23 cellular contexts compared by ENCODE assay signal in the genomic region with DNA sequence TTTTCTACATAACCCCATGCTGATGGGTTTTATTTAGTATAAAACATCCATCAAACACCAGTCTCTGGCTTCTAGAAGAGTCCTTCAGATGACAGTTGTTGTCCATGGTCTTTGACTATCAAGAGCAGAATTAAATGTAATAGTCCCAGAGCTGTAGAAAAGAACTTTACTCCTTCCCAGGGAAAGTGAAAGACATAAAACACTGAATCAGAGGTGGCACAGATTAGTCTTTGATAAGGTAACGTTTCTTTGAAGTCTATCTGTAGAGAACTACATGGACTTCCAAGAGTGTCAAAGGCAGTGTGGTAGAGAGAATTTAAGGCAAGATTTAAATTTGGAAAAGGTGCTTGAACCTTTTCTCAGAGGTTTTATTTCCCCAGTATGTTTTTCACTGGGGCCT. TPM values are rescaled to one million over a fixed set of nuclear protein-coding genes. Genes with fewer than 3 reads are reported as not detected.
"Had no signal": no experiment of that assay in that cellular context is flagged by ENCODE, and none has a peak within 500 bp of the region (broad histone marks: within the 10 kb centered on the region; RNA-seq: fewer than 3 reads in every experiment).

No MANE protein-coding gene starts in this region.

- H3K27me3 ChIP-seq: dorsolateral prefrontal cortex, heart right ventricle, testis had no signal

- FAIRE-seq: colon had no signal

- DNase-seq: activated CD4-positive, alpha-beta memory T cell treated with anti-CD3 and anti-CD28 coated beads for 36 hours; activated CD4-positive, alpha-beta T cell treated with anti-CD3 and anti-CD28 coated beads for 4 hours; activated effector memory CD4-positive, alpha-beta T cell treated with anti-CD3 and anti-CD28 coated beads, Interleukin-2, amount 50 U/mL, for 16 hours; activated T-cell treated with anti-CD3 and anti-CD28 coated beads, Interleukin-2, amount 50 U/mL, for 4 hours; amygdala; central memory CD4-positive, alpha-beta T cell; dorsolateral prefrontal cortex; foreskin melanocyte; heart right ventricle; immature natural killer cell; kidney glomerular epithelial cell; mesendoderm; occipital lobe; stimulated activated CD4-positive, alpha-beta T cell treated with anti-CD3 and anti-CD28 coated beads, Interleukin-15, amount 100 ng/mL, for 24 hours; stimulated activated CD4-positive, alpha-beta T cell treated with anti-CD3 and anti-CD28 coated beads, Interleukin-2, amount 100 ng/mL, for 48 hours; testis had no signal

- ATAC-seq: activated naive CD4-positive, alpha-beta T cell treated with anti-CD3 and anti-CD28 coated beads, Interleukin-2, amount 50 U/mL, for 72 hours; activated T-cell treated with anti-CD3 and anti-CD28 coated beads, Interleukin-2, amount 50 U/mL, for 4 hours had no signal

- H3K27me3 Mint-ChIP-seq: activated CD4-positive, alpha-beta memory T cell treated with anti-CD3 and anti-CD28 coated beads for 36 hours; brain; progenitor cell of endocrine pancreas had no signal

- H3K27ac Mint-ChIP-seq: activated CD4-positive, alpha-beta memory T cell treated with anti-CD3 and anti-CD28 coated beads for 36 hours had no signal

- H3K4me3 Mint-ChIP-seq: activated CD4-positive, alpha-beta memory T cell treated with anti-CD3 and anti-CD28 coated beads for 36 hours; activated T-cell treated with anti-CD3 and anti-CD28 coated beads, Interleukin-2, amount 50 U/mL, for 4 hours; brain; immature natural killer cell; nephron had no signal

- H3K4me3 ChIP-seq: dorsolateral prefrontal cortex, heart right ventricle, skin epidermis, testis had no signal

- H3K4me1 Mint-ChIP-seq: immature natural killer cell had no signal

- H3K9me3 ChIP-seq: heart right ventricle, testis had no signal

- H3K9me3 Mint-ChIP-seq: activated CD4-positive, alpha-beta memory T cell treated with anti-CD3 and anti-CD28 coated beads for 36 hours; activated naive CD4-positive, alpha-beta T cell treated with anti-CD3 and anti-CD28 coated beads, Interleukin-2, amount 50 U/mL, for 72 hours; activated T-cell treated with anti-CD3 and anti-CD28 coated beads, Interleukin-2, amount 50 U/mL, for 4 hours; brain; immature natural killer cell; nephron had no signal

RNA-seq across cellular contexts. Expression of a gene that starts 21.9 kb away (rescaled TPM):
- total RNA-seq: activated CD4-positive, alpha-beta memory T cell treated with anti-CD3 and anti-CD28 coated beads for 36 hours; activated naive CD4-positive, alpha-beta T cell treated with anti-CD3 and anti-CD28 coated beads, Interleukin-2, amount 50 U/mL, for 72 hours; activated T-cell treated with anti-CD3 and anti-CD28 coated beads, Interleukin-2, amount 50 U/mL, for 4 hours; progenitor cell of endocrine pancreas; T-helper 2 cell treated with Interferon-gamma antibody and Interleukin-4, amounts not matched to agents 100 ng/mL and 5 ng/mL, for 36 hours had no signal
- polyA plus RNA-seq: immature natural killer cell had no signal
